ENCODE assay signal across 8 cellular contexts in genomic region chr19:1094978-1095701, GRCh38. TPM values are rescaled to one million over a fixed set of nuclear protein-coding genes. Genes with fewer than 3 reads are reported as not detected.
DNase-seq lines count a peak whose midpoint lies in the region; ATAC-seq lines count a peak whose summit lies in the region.

Gene POLR2E, minus strand, starts transcription at chr19:1095375. Its CDS starts 60 bp downstream, at chr19:1095315.

- DNase-seq in COLO829 (ENCODE audit: low spot score) (peak; percentile 98), HUDEP-2 (lab: John Stamatoyannopoulos, UW; ENCODE audit: unreplicated experiment in 76 of 76) (peak; percentile 64 to 100 (median 99)), NT2/D1 (ENCODE audit: low read depth, low spot score) (peak; percentile 97)
- peak; percentile 89 for DNase-seq in activated CD8-positive, alpha-beta memory T cell treated with anti-CD3 and anti-CD28 coated beads, Interleukin-2, amount 50 U/mL, for 24 hours (ENCODE audit: extremely low read depth)
- DNase-seq in stimulated activated CD8-positive, alpha-beta memory T cell treated with anti-CD3 and anti-CD28 coated beads, Interleukin-15, amount 100 ng/mL, for 4 hours (ENCODE audit: low read depth in 2 of 2): peak; percentile 95

- H3K27ac ChIP-seq in mesodermal cell (ENCODE audit: low read depth, low read length, severe bottlenecking): peak within 1 kb of the TSS; percentile 29

- ATAC-seq in GM21367 (IDR thresholded peaks at IDR 0.05; ENCODE audit: unreplicated experiment): peak; percentile 75

- no peaks in the 10 kb centered on the region for H3K27me3 ChIP-seq in NT2/D1 (ENCODE audit: insufficient read depth, insufficient read length)

- H3K36me3 ChIP-seq in NT2/D1 (ENCODE audit: insufficient read depth, insufficient read length, low read length) (peaks cover 36% of the 10 kb centered on the region), mesodermal cell (ENCODE audit: control insufficient read depth, insufficient read depth, low read length) (peaks cover 33% of the 10 kb centered on the region)

- H3K4me3 ChIP-seq in NT2/D1 (ENCODE audit: insufficient read length, low read depth): peak within 1 kb of the TSS; percentile 87
- peak within 1 kb of the TSS; percentile 93 for H3K4me3 ChIP-seq in mesodermal cell (ENCODE audit: extremely low read depth, insufficient read depth, low read length, poor library complexity, severe bottlenecking)

- in situ Hi-C loops in endometrial microvascular endothelial cells (cut with HindIII; ENCODE audit: inconsistent ontology term, low pct_unique_long_range_greater_than_20kb, low sequenced_read_pairs): no loop called here

- H3K9me3 ChIP-seq in NT2/D1 (ENCODE audit: insufficient read depth, low read length) (no peaks in the 10 kb centered on the region), mesodermal cell (ENCODE audit: control insufficient read depth, low read length) (peaks cover under 1% of the 10 kb centered on the region)

- H3K4me1 ChIP-seq in NT2/D1 (ENCODE audit: insufficient read depth, insufficient read length) (peaks cover 19% of the 10 kb centered on the region), mesodermal cell (ENCODE audit: control insufficient read depth, insufficient read depth, low read length, poor library complexity, severe bottlenecking) (peaks cover 14% of the 10 kb centered on the region)

- 0 to 1% methylated on average over 65 to 69 of the region's 81 CpGs for WGBS in mesodermal cell (ENCODE audit: insufficient coverage in 2 of 2), 2 experiments

- peak within 1 kb of the TSS; percentile 98 for H3K9ac ChIP-seq in NT2/D1 (ENCODE audit: insufficient read length, low read depth)

RNA-seq across cellular contexts. Expression of gene POLR2E, which starts in this region (rescaled TPM):
- total RNA-seq in endometrial microvascular endothelial cells (ENCODE audit: inconsistent ontology term): 304 TPM
- 223 TPM for polyA plus RNA-seq in mesodermal cell (2013, experiment 1 of 2)
- polyA plus RNA-seq in mesodermal cell (2013, experiment 2 of 2): 199 TPM

Comparison
In these comparisons a context has a peak if more than half of its experiments do, and no peak if none do; other contexts are left out.
1. Peak in every context shown above with its lines: DNase-seq, ATAC-seq, H3K4me3 ChIP-seq and H3K27ac ChIP-seq.